Comparison of ENCODE assay signal across 8 cellular contexts in genomic region chr1:205344010-205344808, GRCh38. TPM values are rescaled to one million over a fixed set of nuclear protein-coding genes. Genes with fewer than 3 reads are reported as not detected.
DNase-seq lines count a peak whose midpoint lies in the region; ATAC-seq and TF ChIP-seq lines count a peak whose summit lies in the region.

No MANE protein-coding gene starts in this region.

- WGBS in transverse colon (ENCODE audit: low coverage in 1 of 2), 2 donors, result 0 to 12% methylated on average over 1 to 32 of the region's 63 CpGs

- H3K4me1 Mint-ChIP-seq in activated CD8-positive, alpha-beta memory T cell treated with anti-CD3 and anti-CD28 coated beads, Interleukin-2, amount 10 ng/mL, durations not matched to agents 7 days and 5 days, result peaks cover 20% of the 10 kb centered on the region
- H3K4me1 Mint-ChIP-seq in endothelial cell (ENCODE audit: unreplicated experiment), result peaks cover 28% of the 10 kb centered on the region
- peaks cover 16% of the 10 kb centered on the region for H3K4me1 Mint-ChIP-seq in nephron

- TF ChIP-seq POLR2A in transverse colon (IDR thresholded peaks at IDR 0.05), result no peak

- peaks cover 10 to 16% (median 13%) of the 10 kb centered on the region in 4 donors for H3K4me1 ChIP-seq in transverse colon

- no peaks in the 10 kb centered on the region for H3K9me3 Mint-ChIP-seq in activated CD8-positive, alpha-beta memory T cell treated with anti-CD3 and anti-CD28 coated beads, Interleukin-2, amount 10 ng/mL, durations not matched to agents 7 days and 5 days (ENCODE audit: low read depth)
- H3K9me3 Mint-ChIP-seq in endothelial cell (ENCODE audit: unreplicated experiment) (no peaks in the 10 kb centered on the region), nephron (no peaks in the 10 kb centered on the region)

- in situ Hi-C loops in transverse colon (cut with MboI; ENCODE audit: low pct_ligation_motif_present in 1 of 4, low pct_unique_long_range_greater_than_20kb in 1 of 4, low sequenced_read_pairs in 3 of 4), result no loop called here

- TF ChIP-seq CTCF in endothelial cell (IDR thresholded peaks at IDR 0.05; ENCODE audit: unreplicated experiment) (peak; percentile 2), nephron (IDR thresholded peaks at IDR 0.05; ENCODE audit: unreplicated experiment in 3 of 3) (no peak), transverse colon (IDR thresholded peaks at IDR 0.05) (no peak)

- no peaks in the 10 kb centered on the region for H3K36me3 ChIP-seq in transverse colon

- H3K27ac ChIP-seq in transverse colon, result no peak overlapping the region

- DNase-seq in NCI-H524 (lab: John Stamatoyannopoulos, UW) (peak; percentile 31 to 50), NCI-H524 treated with DMSO at 0.1 percent for 48 hours (lab: John Stamatoyannopoulos, UW) (no peak), endothelial cell (ENCODE audit: low spot score) (peak; percentile 41), transverse colon (peak; percentile 45), NCI-H526 treated with DMSO at 0.1 percent for 48 hours (lab: John Stamatoyannopoulos, UW) (no peak)
- DNase-seq in activated CD8-positive, alpha-beta memory T cell treated with anti-CD3 and anti-CD28 coated beads, Interleukin-2, amount 10 ng/mL, durations not matched to agents 7 days and 5 days, result no peak

- CTCF ChIA-PET in activated CD8-positive, alpha-beta memory T cell treated with anti-CD3 and anti-CD28 coated beads, Interleukin-2, amount 10 ng/mL, durations not matched to agents 7 days and 5 days (lab: Charles Lee), result interaction anchor here (1.3 to 2.9 kb wide), 5 partner anchors 9 to 143 kb away, joined by 3 to 10 read pairs (median 4); no protein-coding TSS in a partner anchor

- H3K27me3 Mint-ChIP-seq in activated CD8-positive, alpha-beta memory T cell treated with anti-CD3 and anti-CD28 coated beads, Interleukin-2, amount 10 ng/mL, durations not matched to agents 7 days and 5 days, result peaks cover 74% of the 10 kb centered on the region
- peaks cover 12% of the 10 kb centered on the region for H3K27me3 Mint-ChIP-seq in endothelial cell (ENCODE audit: unreplicated experiment)
- peaks cover 63% of the 10 kb centered on the region for H3K27me3 Mint-ChIP-seq in nephron (ENCODE audit: low read depth)

- intact Hi-C loops in transverse colon (cut with DNase I; ENCODE audit: low total_unique reads), result no loop called here

- no peak overlapping the region for H3K27ac Mint-ChIP-seq in activated CD8-positive, alpha-beta memory T cell treated with anti-CD3 and anti-CD28 coated beads, Interleukin-2, amount 10 ng/mL, durations not matched to agents 7 days and 5 days
- H3K27ac Mint-ChIP-seq in endothelial cell (ENCODE audit: unreplicated experiment) (no peak overlapping the region), nephron (no peak overlapping the region)

- peak; percentile 40 for ATAC-seq in activated CD8-positive, alpha-beta memory T cell treated with anti-CD3 and anti-CD28 coated beads, Interleukin-2, amount 10 ng/mL, durations not matched to agents 7 days and 5 days
- no peak for ATAC-seq in HG03432 (IDR thresholded peaks at IDR 0.05; ENCODE audit: unreplicated experiment)

- peaks cover 56% of the 10 kb centered on the region for H3K27me3 ChIP-seq in transverse colon

- no peak for TF ChIP-seq EP300 in transverse colon (IDR thresholded peaks at IDR 0.05; ENCODE audit: low read depth)

- no peak overlapping the region for H3K4me3 Mint-ChIP-seq in activated CD8-positive, alpha-beta memory T cell treated with anti-CD3 and anti-CD28 coated beads, Interleukin-2, amount 10 ng/mL, durations not matched to agents 7 days and 5 days
- no peak overlapping the region for H3K4me3 Mint-ChIP-seq in endothelial cell (ENCODE audit: unreplicated experiment)
- peak overlapping the region; percentile 66 to 75 (median 67) for H3K4me3 Mint-ChIP-seq in nephron

- H3K4me3 ChIP-seq in transverse colon, result peak overlapping the region; percentile 4 to 47 (median 25)

- no peaks in the 10 kb centered on the region for H3K9me3 ChIP-seq in transverse colon

- H3K36me3 Mint-ChIP-seq in activated CD8-positive, alpha-beta memory T cell treated with anti-CD3 and anti-CD28 coated beads, Interleukin-2, amount 10 ng/mL, durations not matched to agents 7 days and 5 days, result peaks cover 1% of the 10 kb centered on the region
- no peaks in the 10 kb centered on the region for H3K36me3 Mint-ChIP-seq in endothelial cell (ENCODE audit: low read depth, unreplicated experiment)
- H3K36me3 Mint-ChIP-seq in nephron (ENCODE audit: low read depth), result no peaks in the 10 kb centered on the region

RNA-seq across cellular contexts. Expression of gene KLHDC8A, which starts 12.5 kb away (rescaled TPM):
- not detected for total RNA-seq in activated CD8-positive, alpha-beta memory T cell treated with anti-CD3 and anti-CD28 coated beads, Interleukin-2, amount 10 ng/mL, durations not matched to agents 7 days and 5 days
- total RNA-seq in endothelial cell (ENCODE audit: unreplicated experiment) (1.5 TPM), transverse colon (under 1 TPM in 2 of 4 donors, not detected in 2; 0.32 to 0.41 TPM)

RNA-seq across cellular contexts. Expression of gene NUAK2, which starts 22.7 kb away (rescaled TPM):
- 1 to 10 TPM; 1.9 to 6.0 TPM for total RNA-seq in activated CD8-positive, alpha-beta memory T cell treated with anti-CD3 and anti-CD28 coated beads, Interleukin-2, amount 10 ng/mL, durations not matched to agents 7 days and 5 days
- total RNA-seq in endothelial cell (ENCODE audit: unreplicated experiment), result 3.6 TPM
- 10 to 100 TPM; 12.5 to 46.8 (median 24.4) TPM for total RNA-seq in transverse colon

Comparison
In these comparisons a context has a peak if more than half of its experiments do, and no peak if none do; other contexts are left out.
1. DNase-seq: peak in NCI-H524 (2 of 2), endothelial cell (single experiment) and transverse colon (single experiment); none in NCI-H524 treated with DMSO at 0.1 percent for 48 hours (single experiment), activated CD8-positive, alpha-beta memory T cell treated with anti-CD3 and anti-CD28 coated beads, Interleukin-2, amount 10 ng/mL, durations not matched to agents 7 days and 5 days (single experiment) and NCI-H526 treated with DMSO at 0.1 percent for 48 hours (single experiment).
2. H3K4me3 Mint-ChIP-seq: peak in nephron (3 of 3); none in activated CD8-positive, alpha-beta memory T cell treated with anti-CD3 and anti-CD28 coated beads, Interleukin-2, amount 10 ng/mL, durations not matched to agents 7 days and 5 days (single experiment) and endothelial cell (single experiment).